In genomic region chr18:8416212-8417019, GRCh38 we compare ENCODE assay signal across 23 cellular contexts.
A peak's percentile ranks its signal among the peaks of the same experiment; 100 is the strongest.
DNase-seq lines count a peak whose midpoint lies in the region; ATAC-seq, FAIRE-seq and TF ChIP-seq lines count a peak whose summit lies in the region.
"Had no signal": no experiment of that assay in that cellular context is flagged by ENCODE, and none has a peak within 500 bp of the region (broad histone marks: within the 10 kb centered on the region; RNA-seq: fewer than 3 reads in every experiment).

No MANE protein-coding gene starts in this region.

- no peak for ATAC-seq in HG03196 (IDR thresholded peaks at IDR 0.05; ENCODE audit: unreplicated experiment)
- ATAC-seq: activated CD8-positive, alpha-beta T cell treated with anti-CD3 and anti-CD28 coated beads, Interleukin-2, amount 10 ng/mL, durations not matched to agents 7 days and 5 days; activated T-cell treated with anti-CD3 and anti-CD28 coated beads, Interleukin-2, amount 50 U/mL, for 4 hours; naive thymus-derived CD8-positive, alpha-beta T cell; pancreas had no signal

- H3K27me3 ChIP-seq in H1 (replicated peaks in 1 of 4; ENCODE audit: control insufficient read depth in 3 of 4, extremely low read depth in 1 of 4, insufficient read depth in 3 of 4, low read length in 3 of 4) = no peaks in the 10 kb centered on the region
- H3K27me3 ChIP-seq in trophoblast cell (ENCODE audit: insufficient read depth, low read length) = no peaks in the 10 kb centered on the region
- H3K27me3 ChIP-seq: ascending aorta, BLaER1, heart left ventricle, pancreas, sigmoid colon, transverse colon had no signal

- H3K18ac ChIP-seq in H1 (ENCODE audit: extremely low read depth, low read length) (no peak overlapping the region), trophoblast cell (ENCODE audit: low read length) (no peak overlapping the region)

- no peak overlapping the region for H4K12ac ChIP-seq in trophoblast cell (ENCODE audit: low read depth, low read length)

- H3K4ac ChIP-seq in H1 (replicated peaks; ENCODE audit: insufficient read length, low read depth, low read length) = no peak overlapping the region
- H3K4ac ChIP-seq in trophoblast cell (ENCODE audit: low read depth, low read length) = no peak overlapping the region

- TF ChIP-seq RAD21 in H1 (IDR thresholded peaks at IDR 0.05 in 1 of 2, conservative IDR thresholded peaks at IDR 0.05 in 1 of 2; ENCODE audit: low read depth in 2 of 2, low read length in 2 of 2) = no peak

- H4K91ac ChIP-seq in H1 (replicated peaks; ENCODE audit: insufficient read length, low read length) (no peak overlapping the region), trophoblast cell (ENCODE audit: low read depth, low read length) (no peak overlapping the region)

- H3K79me2 ChIP-seq in H1 (ENCODE audit: control insufficient read depth in 1 of 2, insufficient read depth in 2 of 2, low read length in 2 of 2) (no peaks in the 10 kb centered on the region), trophoblast cell (ENCODE audit: control insufficient read depth, insufficient read depth, low read length, poor library complexity) (no peaks in the 10 kb centered on the region)

- H3K14ac ChIP-seq in H1 (ENCODE audit: insufficient read length) = no peak overlapping the region
- no peak overlapping the region for H3K14ac ChIP-seq in trophoblast cell (ENCODE audit: low read length)

- H3K23ac ChIP-seq in H1 (ENCODE audit: insufficient read length) (no peak overlapping the region), trophoblast cell (ENCODE audit: low read length) (no peak overlapping the region)

- no peaks in the 10 kb centered on the region for H3K23me2 ChIP-seq in H1 (ENCODE audit: low read depth, low read length)

- H2BK12ac ChIP-seq in H1 (ENCODE audit: low read depth, low read length) (no peak overlapping the region), trophoblast cell (ENCODE audit: low read length) (no peak overlapping the region)

- no peak overlapping the region for H2AK5ac ChIP-seq in H1 (ENCODE audit: low read depth, low read length)
- no peak overlapping the region for H2AK5ac ChIP-seq in trophoblast cell (ENCODE audit: low read length)

- no peaks in the 10 kb centered on the region for H4K20me1 ChIP-seq in H1 (replicated peaks in 1 of 2; ENCODE audit: control insufficient read depth in 1 of 2, insufficient read depth in 2 of 2, low read length in 2 of 2)
- H4K20me1 ChIP-seq: BLaER1 had no signal

- H2BK120ac ChIP-seq in H1 (replicated peaks; ENCODE audit: low read depth, low read length) = no peak overlapping the region
- H2BK120ac ChIP-seq in trophoblast cell (ENCODE audit: insufficient read depth, low read length, poor library complexity) = no peak overlapping the region

- TF ChIP-seq EP300 in H1 (IDR thresholded peaks at IDR 0.05; ENCODE audit: borderline replicate concordance in 1 of 2, low read depth in 2 of 2, low read length in 2 of 2) = no peak

- H3K56ac ChIP-seq in H1 (replicated peaks; ENCODE audit: insufficient read length, low read depth, low read length) = no peak overlapping the region

- no peak for TF ChIP-seq POLR2A in H1 (IDR thresholded peaks at IDR 0.05; ENCODE audit: control extremely low read depth in 1 of 2, low read depth in 2 of 2, low read length in 2 of 2)

- no peak overlapping the region for H3K4me2 ChIP-seq in H1 (ENCODE audit: insufficient read depth in 1 of 2, low read depth in 2 of 2, low read length in 2 of 2)
- no peak overlapping the region for H3K4me2 ChIP-seq in trophoblast cell (ENCODE audit: low read length)
- H3K4me2 ChIP-seq: BLaER1, SK-N-SH had no signal

- H3K9ac ChIP-seq in H1 (replicated peaks in 1 of 4; ENCODE audit: extremely low read depth in 1 of 4, low read depth in 3 of 4, low read length in 3 of 4) (no peak overlapping the region), trophoblast cell (ENCODE audit: low read length) (no peak overlapping the region)
- H3K9ac ChIP-seq: BLaER1, SK-N-SH had no signal

- H2BK15ac ChIP-seq in H1 (ENCODE audit: low read length) = no peak overlapping the region

- H2AFZ ChIP-seq in H1 (ENCODE audit: low read length) (peak overlapping the region; percentile 65), trophoblast cell (ENCODE audit: insufficient read depth, low read length, poor library complexity) (no peak overlapping the region)

- H3K9me3 ChIP-seq in H1 (ENCODE audit: insufficient read depth in 2 of 2, low read depth in 1 of 2, low read length in 1 of 2) (peaks cover 5% of the 10 kb centered on the region in 2 experiments; a peak in 2 of 4 replicates), trophoblast cell (ENCODE audit: insufficient read depth, low read depth, low read length) (peaks cover 7% of the 10 kb centered on the region)
- H3K9me3 ChIP-seq: pancreas had no signal

- CTCF ChIA-PET in H1 (lab: Charles Lee; ENCODE audit: partially characterized antibody) = interaction anchor here (0.8 to 1.3 kb wide), 2 partner anchors 9 to 27 kb away, joined by 3 to 4 read pairs; no protein-coding TSS in a partner anchor

- 72% methylated on average over 15 of the region's 15 CpGs; no CpG with 5 or more reads in 1 of the 2 experiments for WGBS in H1 (ENCODE audit: extremely low coverage in 1 of 2, insufficient coverage in 1 of 2, insufficient read length in 1 of 2, insufficient replicate concordance in 2 of 2, low coverage in 1 of 2, low lambda C conversion rate in 2 of 2, missing lambda C conversion rate in 1 of 2), 2 experiments
- WGBS in trophoblast cell (ENCODE audit: extremely low coverage, insufficient coverage, insufficient read length) = no CpG with 5 or more reads among the region's 15 CpGs

- FAIRE-seq in H1 (lab: Jason Lieb, UNC) = no peak
- FAIRE-seq: pancreas had no signal

- no peak overlapping the region for H2BK5ac ChIP-seq in H1 (ENCODE audit: low read depth, low read length)
- no peak overlapping the region for H2BK5ac ChIP-seq in trophoblast cell (ENCODE audit: low read depth, low read length, poor library complexity)

- peak; percentile 20 for DNase-seq in NCI-H146 (lab: John Stamatoyannopoulos, UW)
- DNase-seq in NCI-H146 treated with DMSO at 0.1 percent for 48 hours (lab: John Stamatoyannopoulos, UW; ENCODE audit: unreplicated experiment) = no peak
- peak; percentile 65 for DNase-seq in HT1080 (ENCODE audit: low read depth)
- DNase-seq in H1 (ENCODE audit: low read depth in 1 of 2, low spot score in 2 of 2) = no peak
- peak; percentile 79 to 87 for DNase-seq in trophoblast cell
- no peak for DNase-seq in GDM1 (lab: John Stamatoyannopoulos, UW)
- no peak for DNase-seq in stimulated activated CD8-positive, alpha-beta memory T cell treated with anti-CD3 and anti-CD28 coated beads, Interleukin-4, amount 100 ng/mL, for 48 hours
- DNase-seq: activated CD8-positive, alpha-beta T cell treated with anti-CD3 and anti-CD28 coated beads, Interleukin-2, amount 10 ng/mL, durations not matched to agents 7 days and 5 days; activated naive CD4-positive, alpha-beta T cell treated with anti-CD3 and anti-CD28 coated beads, Interleukin-2, amount 10 ng/mL, durations not matched to agents 7 days and 5 days; activated T-cell treated with anti-CD3 and anti-CD28 coated beads, Interleukin-2, amount 50 U/mL, for 4 hours; heart left ventricle; immature natural killer cell; naive thymus-derived CD8-positive, alpha-beta T cell; NCI-H774; OCI-M1; pancreas; sigmoid colon; SK-N-SH; transverse colon had no signal

- TF ChIP-seq CTCF in H1 (IDR thresholded peaks at IDR 0.05; ENCODE audit: control extremely low read depth in 1 of 3, insufficient read depth in 1 of 3, low read depth in 1 of 3, low read length in 3 of 3) = no peak

- H3K4me1 ChIP-seq in H1 (replicated peaks in 1 of 4; ENCODE audit: control insufficient read depth in 3 of 4, insufficient read depth in 4 of 4, low read length in 3 of 4) (no peaks in the 10 kb centered on the region), trophoblast cell (ENCODE audit: control insufficient read depth in 1 of 2, insufficient read depth in 2 of 2, low read length in 2 of 2) (peaks cover 2 to 13% of the 10 kb centered on the region in 2 experiments)
- H3K4me1 ChIP-seq: ascending aorta, BLaER1, pancreas, sigmoid colon, transverse colon had no signal

- H4K8ac ChIP-seq in H1 (ENCODE audit: extremely low read depth, insufficient read depth, low read length) (no peak overlapping the region), trophoblast cell (ENCODE audit: low read depth, low read length) (no peak overlapping the region)

- H2BK20ac ChIP-seq in H1 (ENCODE audit: low read length) = no peak overlapping the region

- POLR2A ChIA-PET in H1 (lab: Charles Lee; ENCODE audit: partially characterized antibody) = interaction anchor here (0.7 kb wide), 1 partner anchor 1069 kb away, joined by 4 read pairs; no protein-coding TSS in a partner anchor

- H3K4me3 ChIP-seq in H1 (ENCODE audit: extremely low read depth in 1 of 4, insufficient read depth in 2 of 4, low read depth in 3 of 4, low read length in 4 of 4) (no peak overlapping the region), trophoblast cell (ENCODE audit: low read depth, low read length) (no peak overlapping the region)
- H3K4me3 ChIP-seq: ascending aorta, BLaER1, heart left ventricle, pancreas, sigmoid colon, transverse colon had no signal

- no peak overlapping the region for H3K27ac ChIP-seq in H1 (ENCODE audit: low read depth, low read length)
- H3K27ac ChIP-seq in trophoblast cell (ENCODE audit: low read depth, low read length) = no peak overlapping the region
- H3K27ac ChIP-seq: 22Rv1, ascending aorta, BLaER1, pancreas, sigmoid colon, transverse colon had no signal

- no peaks in the 10 kb centered on the region for H3K36me3 ChIP-seq in H1 (ENCODE audit: control insufficient read depth in 2 of 4, insufficient read depth in 4 of 4, low read length in 3 of 4)
- peaks cover 0 to 2% of the 10 kb centered on the region in 2 experiments for H3K36me3 ChIP-seq in trophoblast cell (ENCODE audit: control insufficient read depth in 1 of 2, insufficient read depth in 2 of 2, low read length in 2 of 2)
- H3K36me3 ChIP-seq: ascending aorta, BLaER1, heart left ventricle, pancreas, sigmoid colon, transverse colon had no signal

- H3K79me1 ChIP-seq in H1 (ENCODE audit: low read depth, low read length) (no peaks in the 10 kb centered on the region), trophoblast cell (ENCODE audit: low read length) (peaks cover 3% of the 10 kb centered on the region)

- H4K5ac ChIP-seq in H1 (ENCODE audit: insufficient read length, low read depth, low read length) = no peak overlapping the region

TF ChIP-seq in H1, 55 proteins besides CTCF, POLR2A, EP300 and RAD21:
- TF ChIP-seq NRF1 (IDR thresholded peaks at IDR 0.05; ENCODE audit: low read depth, low read length) (no peak), SP4 (IDR thresholded peaks at IDR 0.05; ENCODE audit: low read length) (no peak), SP1 (IDR thresholded peaks at IDR 0.05; ENCODE audit: low read depth, low read length) (no peak)

Comparison
In these comparisons a context has a peak if more than half of its experiments do, and no peak if none do; other contexts are left out.
1. DNase-seq: peak in NCI-H146 (single experiment), HT1080 (single experiment) and trophoblast cell (2 of 2); none in NCI-H146 treated with DMSO at 0.1 percent for 48 hours (single experiment), H1 (0 of 2), GDM1 (single experiment) and stimulated activated CD8-positive, alpha-beta memory T cell treated with anti-CD3 and anti-CD28 coated beads, Interleukin-4, amount 100 ng/mL, for 48 hours (single experiment).